In genomic region chr22:24443668-24444067, GRCh38 we compare ENCODE assay signal across 16 cellular contexts. TPM values are rescaled to one million over a fixed set of nuclear protein-coding genes. Genes with fewer than 3 reads are reported as not detected.
DNase-seq lines count a peak whose midpoint lies in the region; TF ChIP-seq lines count a peak whose summit lies in the region.
"Had no signal": no experiment of that assay in that cellular context is flagged by ENCODE, and none has a peak within 500 bp of the region (broad histone marks: within the 10 kb centered on the region; RNA-seq: fewer than 3 reads in every experiment).

No MANE protein-coding gene starts in this region.

- peaks cover 43% of the 10 kb centered on the region for H3K4me1 Mint-ChIP-seq in activated naive CD4-positive, alpha-beta T cell treated with anti-CD3 and anti-CD28 coated beads, Interleukin-2, amount 50 U/mL, for 24 hours
- peaks cover 58% of the 10 kb centered on the region for H3K4me1 Mint-ChIP-seq in activated naive CD8-positive, alpha-beta T cell treated with anti-CD3 and anti-CD28 coated beads for 36 hours
- peaks cover 42% of the 10 kb centered on the region for H3K4me1 Mint-ChIP-seq in activated T-helper 2 cell treated with anti-CD3 and anti-CD28 coated beads, Interferon-gamma antibody, Interleukin-2, Interleukin-4, amounts not matched to agents 10 μg/mL and 5 μg/mL and 100 μg/mL, durations not matched to agents 14 hours and 24 hours and 36 hours (ENCODE audit: low read depth)

- no peaks in the 10 kb centered on the region for H3K9me3 ChIP-seq in osteoblast (ENCODE audit: low read depth, low read length)
- H3K9me3 ChIP-seq: A549 had no signal

- no peak for DNase-seq in activated naive CD4-positive, alpha-beta T cell (lab: John Stamatoyannopoulos, UW)
- DNase-seq in H7: peak; percentile 23
- DNase-seq in activated naive CD8-positive, alpha-beta T cell treated with anti-CD3 and anti-CD28 coated beads for 36 hours: no peak
- DNase-seq in osteoblast (ENCODE audit: insufficient read length, low spot score, missing footprints): peak; percentile 51
- DNase-seq in NCI-H146 treated with DMSO at 0.1 percent for 48 hours (lab: John Stamatoyannopoulos, UW; ENCODE audit: unreplicated experiment): no peak
- no peak for DNase-seq in activated T-helper 2 cell treated with anti-CD3 and anti-CD28 coated beads, Interferon-gamma antibody, Interleukin-2, Interleukin-4, amounts not matched to agents 10 μg/mL and 5 μg/mL and 100 μg/mL, durations not matched to agents 14 hours and 24 hours and 36 hours (ENCODE audit: low spot score)
- no peak for DNase-seq in NCI-H69 (lab: John Stamatoyannopoulos, UW)
- DNase-seq: DMS 273 treated with DMSO at 0.1 percent for 48 hours, NCI-H1048, NCI-H146, NCI-H2227 treated with DMSO at 0.1 percent for 48 hours, NCI-H526 treated with DMSO at 0.1 percent for 48 hours had no signal

- H3K27me3 ChIP-seq in H7 (ENCODE audit: control insufficient read depth, insufficient read depth, low read length) (no peaks in the 10 kb centered on the region), osteoblast (ENCODE audit: insufficient read depth, low read length) (peaks cover 3% of the 10 kb centered on the region)

- H3K36me3 ChIP-seq in H7 (replicated peaks; ENCODE audit: control insufficient read depth, insufficient read depth, low read length) (no peaks in the 10 kb centered on the region), osteoblast (ENCODE audit: insufficient read depth, low read length) (no peaks in the 10 kb centered on the region)

- no peak overlapping the region for H3K4me3 ChIP-seq in H7 (ENCODE audit: insufficient read depth, low read depth, low read length)
- no peak overlapping the region for H3K4me3 ChIP-seq in osteoblast (ENCODE audit: insufficient read depth, low read length)
- H3K4me3 ChIP-seq: A549 had no signal

- no peak overlapping the region for H3K4me2 ChIP-seq in osteoblast (ENCODE audit: insufficient read depth, low read length)
- H3K4me2 ChIP-seq: A549 had no signal

- H3K4me3 Mint-ChIP-seq in activated naive CD4-positive, alpha-beta T cell treated with anti-CD3 and anti-CD28 coated beads, Interleukin-2, amount 50 U/mL, for 24 hours: no peak overlapping the region
- no peak overlapping the region for H3K4me3 Mint-ChIP-seq in activated naive CD8-positive, alpha-beta T cell treated with anti-CD3 and anti-CD28 coated beads for 36 hours
- no peak overlapping the region for H3K4me3 Mint-ChIP-seq in activated T-helper 2 cell treated with anti-CD3 and anti-CD28 coated beads, Interferon-gamma antibody, Interleukin-2, Interleukin-4, amounts not matched to agents 10 μg/mL and 5 μg/mL and 100 μg/mL, durations not matched to agents 14 hours and 24 hours and 36 hours (ENCODE audit: low read depth)

- H3K27me3 Mint-ChIP-seq in activated naive CD4-positive, alpha-beta T cell treated with anti-CD3 and anti-CD28 coated beads, Interleukin-2, amount 50 U/mL, for 24 hours: no peaks in the 10 kb centered on the region
- no peaks in the 10 kb centered on the region for H3K27me3 Mint-ChIP-seq in activated naive CD8-positive, alpha-beta T cell treated with anti-CD3 and anti-CD28 coated beads for 36 hours
- no peaks in the 10 kb centered on the region for H3K27me3 Mint-ChIP-seq in activated T-helper 2 cell treated with anti-CD3 and anti-CD28 coated beads, Interferon-gamma antibody, Interleukin-2, Interleukin-4, amounts not matched to agents 10 μg/mL and 5 μg/mL and 100 μg/mL, durations not matched to agents 14 hours and 24 hours and 36 hours (ENCODE audit: low read depth)

- TF ChIP-seq CTCF in osteoblast (IDR thresholded peaks at IDR 0.05; ENCODE audit: extremely low read depth, low read depth, low read length): no peak

- peaks cover 7% of the 10 kb centered on the region for H3K36me3 Mint-ChIP-seq in activated naive CD4-positive, alpha-beta T cell treated with anti-CD3 and anti-CD28 coated beads, Interleukin-2, amount 50 U/mL, for 24 hours
- H3K36me3 Mint-ChIP-seq in activated naive CD8-positive, alpha-beta T cell treated with anti-CD3 and anti-CD28 coated beads for 36 hours: peaks cover 30% of the 10 kb centered on the region
- H3K36me3 Mint-ChIP-seq in activated T-helper 2 cell treated with anti-CD3 and anti-CD28 coated beads, Interferon-gamma antibody, Interleukin-2, Interleukin-4, amounts not matched to agents 10 μg/mL and 5 μg/mL and 100 μg/mL, durations not matched to agents 14 hours and 24 hours and 36 hours (ENCODE audit: low read depth): peaks cover 48% of the 10 kb centered on the region

- no peak overlapping the region for H2AFZ ChIP-seq in osteoblast (ENCODE audit: low read length)

- H3K9me3 Mint-ChIP-seq in activated naive CD4-positive, alpha-beta T cell treated with anti-CD3 and anti-CD28 coated beads, Interleukin-2, amount 50 U/mL, for 24 hours: no peaks in the 10 kb centered on the region
- H3K9me3 Mint-ChIP-seq in activated naive CD8-positive, alpha-beta T cell treated with anti-CD3 and anti-CD28 coated beads for 36 hours: no peaks in the 10 kb centered on the region
- H3K9me3 Mint-ChIP-seq in activated T-helper 2 cell treated with anti-CD3 and anti-CD28 coated beads, Interferon-gamma antibody, Interleukin-2, Interleukin-4, amounts not matched to agents 10 μg/mL and 5 μg/mL and 100 μg/mL, durations not matched to agents 14 hours and 24 hours and 36 hours: no peaks in the 10 kb centered on the region

- no peaks in the 10 kb centered on the region for H4K20me1 ChIP-seq in osteoblast (ENCODE audit: insufficient read depth, low read length)

- no peak overlapping the region for H3K27ac ChIP-seq in osteoblast (ENCODE audit: low read depth, low read length)
- H3K27ac ChIP-seq: A549, HL-60 had no signal

- no peaks in the 10 kb centered on the region for H3K79me2 ChIP-seq in osteoblast (ENCODE audit: insufficient read depth, low read length)

- peaks cover 8% of the 10 kb centered on the region for H3K4me1 ChIP-seq in osteoblast (ENCODE audit: insufficient read depth, low read length)
- H3K4me1 ChIP-seq: A549 had no signal

- intact Hi-C loops in activated T-helper 2 cell treated with anti-CD3 and anti-CD28 coated beads, Interferon-gamma antibody, Interleukin-2, Interleukin-4, amounts not matched to agents 10 μg/mL and 5 μg/mL and 100 μg/mL, durations not matched to agents 14 hours and 24 hours and 36 hours (cut with micrococcal nuclease): no loop called here

- peak overlapping the region; percentile 5 for H3K27ac Mint-ChIP-seq in activated naive CD4-positive, alpha-beta T cell treated with anti-CD3 and anti-CD28 coated beads, Interleukin-2, amount 50 U/mL, for 24 hours
- H3K27ac Mint-ChIP-seq in activated naive CD8-positive, alpha-beta T cell treated with anti-CD3 and anti-CD28 coated beads for 36 hours: peak overlapping the region; percentile 69
- H3K27ac Mint-ChIP-seq in activated T-helper 2 cell treated with anti-CD3 and anti-CD28 coated beads, Interferon-gamma antibody, Interleukin-2, Interleukin-4, amounts not matched to agents 10 μg/mL and 5 μg/mL and 100 μg/mL, durations not matched to agents 14 hours and 24 hours and 36 hours: no peak overlapping the region

RNA-seq across cellular contexts. Expression of gene ADORA2A, which starts 16.3 kb away (rescaled TPM):
- total RNA-seq in H7 (2014; rRNA removed; shearing (Covaris generic)): 4.0 and 7.0 TPM in 2 replicates
- 10 to 100 TPM; 45.1 to 45.2 TPM for total RNA-seq in activated naive CD8-positive, alpha-beta T cell treated with anti-CD3 and anti-CD28 coated beads for 36 hours
- 0.72 and 1.2 TPM in 2 replicates for total RNA-seq in osteoblast
- 20.2 and 23.8 TPM in 2 replicates for total RNA-seq in activated T-helper 2 cell treated with anti-CD3 and anti-CD28 coated beads, Interferon-gamma antibody, Interleukin-2, Interleukin-4, amounts not matched to agents 10 μg/mL and 5 μg/mL and 100 μg/mL, durations not matched to agents 14 hours and 24 hours and 36 hours

RNA-seq across cellular contexts. Expression of gene UPB1, which starts 51.5 kb away (rescaled TPM):
- 0.11 TPM in 1 of 2 replicates, not detected in the other for total RNA-seq in H7 (2014; rRNA removed; shearing (Covaris generic))
- total RNA-seq in activated naive CD8-positive, alpha-beta T cell treated with anti-CD3 and anti-CD28 coated beads for 36 hours: under 1 TPM in 1 of 2 experiments, not detected in 1; 0.08 TPM
- under 0.01 TPM in 1 of 2 replicates, not detected in the other for total RNA-seq in osteoblast
- 0.09 and 0.11 TPM in 2 replicates for total RNA-seq in activated T-helper 2 cell treated with anti-CD3 and anti-CD28 coated beads, Interferon-gamma antibody, Interleukin-2, Interleukin-4, amounts not matched to agents 10 μg/mL and 5 μg/mL and 100 μg/mL, durations not matched to agents 14 hours and 24 hours and 36 hours
- total RNA-seq: H1 had no signal

Comparison
In these comparisons a context has a peak if more than half of its experiments do, and no peak if none do; other contexts are left out.
1. DNase-seq: peak in H7 (single experiment) and osteoblast (single experiment); none in activated naive CD4-positive, alpha-beta T cell (0 of 4), activated naive CD8-positive, alpha-beta T cell treated with anti-CD3 and anti-CD28 coated beads for 36 hours (single experiment), NCI-H146 treated with DMSO at 0.1 percent for 48 hours (single experiment), activated T-helper 2 cell treated with anti-CD3 and anti-CD28 coated beads, Interferon-gamma antibody, Interleukin-2, Interleukin-4, amounts not matched to agents 10 μg/mL and 5 μg/mL and 100 μg/mL, durations not matched to agents 14 hours and 24 hours and 36 hours (single experiment) and NCI-H69 (single experiment).